Comparison of ENCODE assay signal across 18 cellular contexts in genomic region chr2:182824056-182824758, GRCh38. TPM values are rescaled to one million over a fixed set of nuclear protein-coding genes. Genes with fewer than 3 reads are reported as not detected.
DNase-seq lines count a peak whose midpoint lies in the region; FAIRE-seq and TF ChIP-seq lines count a peak whose summit lies in the region.
"Had no signal": no experiment of that assay in that cellular context is flagged by ENCODE, and none has a peak within 500 bp of the region (broad histone marks: within the 10 kb centered on the region; RNA-seq: fewer than 3 reads in every experiment).

No MANE protein-coding gene starts in this region.

- BruUV-seq in PC-9 (replicated peaks; lab: Mats Ljungman, UMichigan) = no TSS peak

- H3K27ac ChIP-seq in PC-9 = no peak overlapping the region
- no peak overlapping the region for H3K27ac ChIP-seq in small intestine (ENCODE audit: low read depth in 1 of 2, low read length in 1 of 2)

- H3F3A ChIP-seq in PC-9 (ENCODE audit: insufficient read depth, low read depth) = no peaks in the 10 kb centered on the region

- TF ChIP-seq CTCF in PC-9 (conservative IDR thresholded peaks at IDR 0.05) = no peak

- H3K4me3 ChIP-seq in PC-9 (no peak overlapping the region), small intestine (ENCODE audit: low read depth in 1 of 2, low read length in 2 of 2) (no peak overlapping the region)
- H3K4me3 ChIP-seq: stomach had no signal

- POLR2A ChIA-PET in PC-9 (lab: Charles Lee; ENCODE audit: unreplicated experiment) = interaction anchor here (0.6 kb wide), 2 partner anchors 13 to 588 kb away, joined by 3 to 5 read pairs; no protein-coding TSS in a partner anchor

- WGBS in small intestine, 3 donors = 56 to 79% (median 60%) methylated on average over 5 of the region's 5 CpGs

- peak; percentile 94 for DNase-seq in DMS79 treated with DMSO at 0.1 percent for 48 hours (lab: John Stamatoyannopoulos, UW)
- DNase-seq in NCI-H2029 treated with DMSO at 0.1 percent for 48 hours (lab: John Stamatoyannopoulos, UW) = peak; percentile 81
- no peak for DNase-seq in PC-9
- DNase-seq in small intestine = peak; percentile 61
- DNase-seq in activated T-cell treated with anti-CD3 and anti-CD28 coated beads, Interleukin-2, amount 50 U/mL, for 48 hours = no peak
- no peak for DNase-seq in stimulated activated CD4-positive, alpha-beta T cell treated with anti-CD3 and anti-CD28 coated beads, Interleukin-4, amount 100 ng/mL, for 4 hours
- no peak for DNase-seq in glomerular visceral epithelial cell (ENCODE audit: extremely low spot score)
- DNase-seq: activated CD4-positive, alpha-beta T cell treated with anti-CD3 and anti-CD28 coated beads for 48 hours; activated naive CD8-positive, alpha-beta T cell treated with anti-CD3 and anti-CD28 coated beads, Interleukin-2, amount 10 ng/mL, durations not matched to agents 7 days and 5 days; AML-193; glutamatergic neuron; H7; NCI-H1092 treated with DMSO at 0.1 percent for 48 hours; NCI-H446 treated with DMSO at 0.1 percent for 48 hours; stimulated activated CD4-positive, alpha-beta T cell treated with anti-CD3 and anti-CD28 coated beads, Interleukin-4, amount 100 ng/mL, for 24 hours; stomach had no signal

- CTCF ChIA-PET in PC-9 (lab: Charles Lee) = no interaction called here

- no peaks in the 10 kb centered on the region for H4K20me1 ChIP-seq in PC-9 (ENCODE audit: insufficient read depth)

- no peak for FAIRE-seq in small intestine (lab: Jason Lieb, UNC)
- FAIRE-seq: colon, GM18507 had no signal

- H3K4me2 ChIP-seq in PC-9 = no peak overlapping the region

- H3K27me3 ChIP-seq in PC-9 (ENCODE audit: insufficient read depth, low read depth) (no peaks in the 10 kb centered on the region), small intestine (ENCODE audit: control insufficient read depth in 2 of 2, insufficient read depth in 2 of 2, low read length in 2 of 2) (no peaks in the 10 kb centered on the region)
- H3K27me3 ChIP-seq: stomach had no signal

- H3K9me3 ChIP-seq in PC-9 (ENCODE audit: insufficient read depth, low read depth) = no peaks in the 10 kb centered on the region
- H3K9me3 ChIP-seq in small intestine (ENCODE audit: control insufficient read depth, low read depth) = no peaks in the 10 kb centered on the region
- H3K9me3 ChIP-seq: stomach had no signal

- H3K36me3 ChIP-seq in PC-9 (ENCODE audit: low read depth) (no peaks in the 10 kb centered on the region), small intestine (ENCODE audit: control insufficient read depth in 2 of 2, insufficient read depth in 2 of 2, low read length in 2 of 2) (no peaks in the 10 kb centered on the region)
- H3K36me3 ChIP-seq: stomach had no signal

- H3K4me1 ChIP-seq in PC-9 (replicated peaks; ENCODE audit: insufficient read depth) (no peaks in the 10 kb centered on the region), small intestine (ENCODE audit: control insufficient read depth in 2 of 2, insufficient read depth in 1 of 2, low read depth in 1 of 2, low read length in 1 of 2) (no peaks in the 10 kb centered on the region)

- H2AFZ ChIP-seq in PC-9 = peak overlapping the region; percentile 2; the same call in 1 of the 2 replicates

- intact Hi-C loops in PC-9 (cut with micrococcal nuclease; ENCODE audit: unreplicated experiment) = no loop called here

- no peaks in the 10 kb centered on the region for H3K79me2 ChIP-seq in PC-9 (ENCODE audit: low read depth)

- H3K9me2 ChIP-seq in PC-9 (ENCODE audit: insufficient read depth) = no peaks in the 10 kb centered on the region

RNA-seq across cellular contexts. Expression of gene FRZB, which starts 42.2 kb away (rescaled TPM):
- 0.15 TPM in 2 replicates for total RNA-seq in PC-9 (2021)
- 1 to 10 TPM; 1.9 to 5.2 (median 2.5) TPM for polyA plus RNA-seq in small intestine
- total RNA-seq: activated naive CD8-positive, alpha-beta T cell treated with anti-CD3 and anti-CD28 coated beads, Interleukin-2, amount 10 ng/mL, durations not matched to agents 7 days and 5 days had no signal

Comparison
In these comparisons a context has a peak if more than half of its experiments do, and no peak if none do; other contexts are left out.
1. DNase-seq: peak in DMS79 treated with DMSO at 0.1 percent for 48 hours (single experiment), NCI-H2029 treated with DMSO at 0.1 percent for 48 hours (single experiment) and small intestine (single experiment); none in PC-9 (0 of 2), activated T-cell treated with anti-CD3 and anti-CD28 coated beads, Interleukin-2, amount 50 U/mL, for 48 hours (0 of 2), stimulated activated CD4-positive, alpha-beta T cell treated with anti-CD3 and anti-CD28 coated beads, Interleukin-4, amount 100 ng/mL, for 4 hours (0 of 2) and glomerular visceral epithelial cell (single experiment).